13 cellular contexts compared by ENCODE assay signal in genomic region chr1:167090289-167090942, GRCh38. TPM values are rescaled to one million over a fixed set of nuclear protein-coding genes. Genes with fewer than 3 reads are reported as not detected.
DNase-seq lines count a peak whose midpoint lies in the region; ATAC-seq, FAIRE-seq and TF ChIP-seq lines count a peak whose summit lies in the region.
"Had no signal": no experiment of that assay in that cellular context is flagged by ENCODE, and none has a peak within 500 bp of the region (broad histone marks: within the 10 kb centered on the region; RNA-seq: fewer than 3 reads in every experiment).

A gene with protein sequence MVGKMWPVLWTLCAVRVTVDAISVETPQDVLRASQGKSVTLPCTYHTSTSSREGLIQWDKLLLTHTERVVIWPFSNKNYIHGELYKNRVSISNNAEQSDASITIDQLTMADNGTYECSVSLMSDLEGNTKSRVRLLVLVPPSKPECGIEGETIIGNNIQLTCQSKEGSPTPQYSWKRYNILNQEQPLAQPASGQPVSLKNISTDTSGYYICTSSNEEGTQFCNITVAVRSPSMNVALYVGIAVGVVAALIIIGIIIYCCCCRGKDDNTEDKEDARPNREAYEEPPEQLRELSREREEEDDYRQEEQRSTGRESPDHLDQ (minus strand): TSS chr1:167090377. CDS start chr1:167090287, 90 bp downstream.

- intact Hi-C loops in CD4-positive, alpha-beta memory T cell (cut with micrococcal nuclease) = loop anchor here (2.0 kb wide), 1 partner anchor 24 kb away; no protein-coding TSS in a partner anchor
- intact Hi-C loops in OCI-LY7 (cut with micrococcal nuclease; ENCODE audit: unreplicated experiment) = no loop called here

- H3K79me2 ChIP-seq in OCI-LY7 (ENCODE audit: insufficient read depth, low read depth, low read length) = no peaks in the 10 kb centered on the region
- H3K79me2 ChIP-seq in hepatocyte = no peaks in the 10 kb centered on the region

- H3K9me3 Mint-ChIP-seq in CD4-positive, alpha-beta memory T cell = peaks cover 0 to 1% (median 0%) of the 10 kb centered on the region in 8 donors

- no peak for FAIRE-seq in D721Med (lab: Jason Lieb, UNC)

- 76% methylated on average over 1 of the region's 1 CpG for WGBS in hepatocyte (ENCODE audit: low lambda C conversion rate, missing lambda C conversion rate)

- TF ChIP-seq CTCF in OCI-LY7 (conservative IDR thresholded peaks at IDR 0.05; ENCODE audit: low read length) = no peak
- TF ChIP-seq CTCF in hepatocyte (IDR thresholded peaks at IDR 0.05; ENCODE audit: poor library complexity) = no peak
- TF ChIP-seq CTCF in D721Med (IDR thresholded peaks at IDR 0.05; ENCODE audit: insufficient read depth, missing control alignments) = no peak

- H3K4me2 ChIP-seq in OCI-LY7 (ENCODE audit: low read length) (no peak within 1 kb of the TSS), hepatocyte (no peak within 1 kb of the TSS)

- H3K9me2 ChIP-seq in OCI-LY7 (ENCODE audit: insufficient read depth, low read length) (no peaks in the 10 kb centered on the region), hepatocyte (replicated peaks; ENCODE audit: insufficient read depth) (no peaks in the 10 kb centered on the region)

- DNase-seq in CD4-positive, alpha-beta memory T cell = peak in 4 of 5 donors; percentile 60 to 70 (median 64)
- peak; percentile 23 for DNase-seq in OCI-LY7 (ENCODE audit: low spot score)
- peak; percentile 74 for DNase-seq in hepatocyte (ENCODE audit: low spot score)
- no peak for DNase-seq in D721Med (ENCODE audit: insufficient read length, low spot score)
- DNase-seq in NCI-H1930 (lab: John Stamatoyannopoulos, UW) = no peak
- DNase-seq: DMS79 treated with DMSO at 0.1 percent for 48 hours, NCI-H345 had no signal

- ATAC-seq in GM21786 (IDR thresholded peaks at IDR 0.05; ENCODE audit: unreplicated experiment) (peak; percentile 64), HG02970 (IDR thresholded peaks at IDR 0.05; ENCODE audit: low FRiP score, unreplicated experiment) (no peak), GM21381 (IDR thresholded peaks at IDR 0.05; ENCODE audit: unreplicated experiment) (no peak)

- BruUV-seq in OCI-LY7 (replicated peaks; lab: Mats Ljungman, UMichigan) = no TSS peak

- CTCF ChIA-PET in CD4-positive, alpha-beta memory T cell (lab: Charles Lee; ENCODE audit: partially characterized antibody) = interaction anchor here (1.1 to 3.0 kb wide), 7 partner anchors 24 to 180 kb away, joined by 3 to 14 read pairs (median 7); partner anchors contain the start of gene POU2F1
- CTCF ChIA-PET in OCI-LY7 (lab: Charles Lee; ENCODE audit: unreplicated experiment) = no interaction called here

- no peaks in the 10 kb centered on the region for H3K36me3 ChIP-seq in CD4-positive, alpha-beta memory T cell (ENCODE audit: insufficient read depth, low read length)
- H3K36me3 ChIP-seq in OCI-LY7 (ENCODE audit: insufficient read depth, low read length) (no peaks in the 10 kb centered on the region), hepatocyte (replicated peaks; ENCODE audit: insufficient read depth, low read depth) (no peaks in the 10 kb centered on the region)
- H3K36me3 ChIP-seq: HAP-1 had no signal

- peak within 1 kb of the TSS; percentile 73 to 88 (median 81) for H3K4me3 Mint-ChIP-seq in CD4-positive, alpha-beta memory T cell
- H3K4me3 Mint-ChIP-seq: neural crest cell had no signal

- H4K20me1 ChIP-seq in OCI-LY7 (ENCODE audit: insufficient read depth, low read length) (no peaks in the 10 kb centered on the region), hepatocyte (ENCODE audit: insufficient read depth, poor library complexity, severe bottlenecking) (no peaks in the 10 kb centered on the region)

- H3K4me1 Mint-ChIP-seq in CD4-positive, alpha-beta memory T cell = peaks cover 17 to 45% (median 34%) of the 10 kb centered on the region in 4 donors

- H3K27ac Mint-ChIP-seq in CD4-positive, alpha-beta memory T cell = peak within 1 kb of the TSS; percentile 89 to 98 (median 95)

- H3K36me3 Mint-ChIP-seq in CD4-positive, alpha-beta memory T cell = peaks cover 0 to 11% of the 10 kb centered on the region in 2 donors

- H3K9me3 ChIP-seq in CD4-positive, alpha-beta memory T cell (ENCODE audit: control insufficient read depth in 1 of 2, low read length in 2 of 2) = no peaks in the 10 kb centered on the region
- H3K9me3 ChIP-seq in OCI-LY7 (ENCODE audit: low read length) (no peaks in the 10 kb centered on the region), hepatocyte (ENCODE audit: low read depth) (no peaks in the 10 kb centered on the region)
- H3K9me3 ChIP-seq: HAP-1 had no signal

- peak within 1 kb of the TSS; percentile 51 for H3K27ac ChIP-seq in CD4-positive, alpha-beta memory T cell (ENCODE audit: low read depth, low read length)
- H3K27ac ChIP-seq in OCI-LY7 (ENCODE audit: low read depth, low read length, poor library complexity, severe bottlenecking) = no peak within 1 kb of the TSS
- peak within 1 kb of the TSS; percentile 83 for H3K27ac ChIP-seq in hepatocyte
- H3K27ac ChIP-seq: epithelial cell of prostate had no signal

- H2AFZ ChIP-seq in OCI-LY7 (ENCODE audit: low read length) (peak within 1 kb of the TSS; percentile 60), hepatocyte (no peak within 1 kb of the TSS)

- H3K27me3 ChIP-seq in CD4-positive, alpha-beta memory T cell (ENCODE audit: insufficient read depth, low read length) = no peaks in the 10 kb centered on the region
- H3K27me3 ChIP-seq in hepatocyte = no peaks in the 10 kb centered on the region

- peaks cover 42% of the 10 kb centered on the region for H3K4me1 ChIP-seq in CD4-positive, alpha-beta memory T cell (ENCODE audit: insufficient read depth, low read length)
- H3K4me1 ChIP-seq in OCI-LY7 (ENCODE audit: insufficient read depth, low read length, poor library complexity, severe bottlenecking) (peaks cover 8% of the 10 kb centered on the region), hepatocyte (ENCODE audit: insufficient read depth) (peaks cover 4% of the 10 kb centered on the region)
- H3K4me1 ChIP-seq: HAP-1 had no signal

- POLR2A ChIA-PET in CD4-positive, alpha-beta memory T cell (lab: Charles Lee; ENCODE audit: partially characterized antibody) = interaction anchor here (0.8 to 3.8 kb wide), 12 partner anchors 13 to 846 kb away, joined by 3 to 27 read pairs (median 6); partner anchors contain the start of genes DCAF6, MPC2, POGK and POU2F1
- POLR2A ChIA-PET in OCI-LY7 (lab: Charles Lee) = no interaction called here

- peak within 1 kb of the TSS; percentile 2 to 44 for H3K4me3 ChIP-seq in CD4-positive, alpha-beta memory T cell (ENCODE audit: low read length in 2 of 2)
- no peak within 1 kb of the TSS for H3K4me3 ChIP-seq in OCI-LY7 (ENCODE audit: low read depth, low read length, poor library complexity, severe bottlenecking)
- H3K4me3 ChIP-seq in hepatocyte = no peak within 1 kb of the TSS
- H3K4me3 ChIP-seq: HAP-1 had no signal

- peaks cover 0 to 2% of the 10 kb centered on the region in 2 donors for H3K27me3 Mint-ChIP-seq in CD4-positive, alpha-beta memory T cell

RNA-seq across cellular contexts. Expression of the gene that starts here (rescaled TPM):
- 10 to 100 TPM; 21.2 to 21.6 TPM for total RNA-seq in CD4-positive, alpha-beta memory T cell
- 10 to 100 TPM; 24.2 to 33.5 TPM for polyA plus RNA-seq in CD4-positive, alpha-beta memory T cell
- not detected in 2 replicates for total RNA-seq in OCI-LY7 (2014; rRNA removed; shearing (Covaris generic))
- total RNA-seq in OCI-LY7 (2022) (not detected in 2 replicates), hepatocyte (5.8 and 7.2 TPM in 2 replicates)
- 1.5 and 3.9 TPM in 2 replicates for polyA plus RNA-seq in hepatocyte
- total RNA-seq: neural crest cell had no signal

Comparison
In these comparisons a context has a peak if more than half of its experiments do, and no peak if none do; other contexts are left out.
1. Peak in DNase-seq in OCI-LY7; RNA of the gene not detected or under 1 TPM.
2. DNase-seq: peak in CD4-positive, alpha-beta memory T cell (4 of 5) and hepatocyte (single experiment); none in D721Med (single experiment) and NCI-H1930 (0 of 2).
3. H3K4me3 ChIP-seq: peak in CD4-positive, alpha-beta memory T cell (2 of 2); none in OCI-LY7 (single experiment) and hepatocyte (single experiment).